ENCODE assay signal across 1 cellular context in genomic region chr2:74391580-74392448, GRCh38.
A peak's percentile ranks its signal among the peaks of the same experiment; 100 is the strongest.
TF ChIP-seq lines count a peak whose summit lies in the region.

No MANE protein-coding gene starts in this region.

TF ChIP-seq in HepG2, 621 proteins besides CTCF, POLR2A, EP300 and RAD21 (continued from another document and continues in another):
- TF ChIP-seq, protein P1, sequence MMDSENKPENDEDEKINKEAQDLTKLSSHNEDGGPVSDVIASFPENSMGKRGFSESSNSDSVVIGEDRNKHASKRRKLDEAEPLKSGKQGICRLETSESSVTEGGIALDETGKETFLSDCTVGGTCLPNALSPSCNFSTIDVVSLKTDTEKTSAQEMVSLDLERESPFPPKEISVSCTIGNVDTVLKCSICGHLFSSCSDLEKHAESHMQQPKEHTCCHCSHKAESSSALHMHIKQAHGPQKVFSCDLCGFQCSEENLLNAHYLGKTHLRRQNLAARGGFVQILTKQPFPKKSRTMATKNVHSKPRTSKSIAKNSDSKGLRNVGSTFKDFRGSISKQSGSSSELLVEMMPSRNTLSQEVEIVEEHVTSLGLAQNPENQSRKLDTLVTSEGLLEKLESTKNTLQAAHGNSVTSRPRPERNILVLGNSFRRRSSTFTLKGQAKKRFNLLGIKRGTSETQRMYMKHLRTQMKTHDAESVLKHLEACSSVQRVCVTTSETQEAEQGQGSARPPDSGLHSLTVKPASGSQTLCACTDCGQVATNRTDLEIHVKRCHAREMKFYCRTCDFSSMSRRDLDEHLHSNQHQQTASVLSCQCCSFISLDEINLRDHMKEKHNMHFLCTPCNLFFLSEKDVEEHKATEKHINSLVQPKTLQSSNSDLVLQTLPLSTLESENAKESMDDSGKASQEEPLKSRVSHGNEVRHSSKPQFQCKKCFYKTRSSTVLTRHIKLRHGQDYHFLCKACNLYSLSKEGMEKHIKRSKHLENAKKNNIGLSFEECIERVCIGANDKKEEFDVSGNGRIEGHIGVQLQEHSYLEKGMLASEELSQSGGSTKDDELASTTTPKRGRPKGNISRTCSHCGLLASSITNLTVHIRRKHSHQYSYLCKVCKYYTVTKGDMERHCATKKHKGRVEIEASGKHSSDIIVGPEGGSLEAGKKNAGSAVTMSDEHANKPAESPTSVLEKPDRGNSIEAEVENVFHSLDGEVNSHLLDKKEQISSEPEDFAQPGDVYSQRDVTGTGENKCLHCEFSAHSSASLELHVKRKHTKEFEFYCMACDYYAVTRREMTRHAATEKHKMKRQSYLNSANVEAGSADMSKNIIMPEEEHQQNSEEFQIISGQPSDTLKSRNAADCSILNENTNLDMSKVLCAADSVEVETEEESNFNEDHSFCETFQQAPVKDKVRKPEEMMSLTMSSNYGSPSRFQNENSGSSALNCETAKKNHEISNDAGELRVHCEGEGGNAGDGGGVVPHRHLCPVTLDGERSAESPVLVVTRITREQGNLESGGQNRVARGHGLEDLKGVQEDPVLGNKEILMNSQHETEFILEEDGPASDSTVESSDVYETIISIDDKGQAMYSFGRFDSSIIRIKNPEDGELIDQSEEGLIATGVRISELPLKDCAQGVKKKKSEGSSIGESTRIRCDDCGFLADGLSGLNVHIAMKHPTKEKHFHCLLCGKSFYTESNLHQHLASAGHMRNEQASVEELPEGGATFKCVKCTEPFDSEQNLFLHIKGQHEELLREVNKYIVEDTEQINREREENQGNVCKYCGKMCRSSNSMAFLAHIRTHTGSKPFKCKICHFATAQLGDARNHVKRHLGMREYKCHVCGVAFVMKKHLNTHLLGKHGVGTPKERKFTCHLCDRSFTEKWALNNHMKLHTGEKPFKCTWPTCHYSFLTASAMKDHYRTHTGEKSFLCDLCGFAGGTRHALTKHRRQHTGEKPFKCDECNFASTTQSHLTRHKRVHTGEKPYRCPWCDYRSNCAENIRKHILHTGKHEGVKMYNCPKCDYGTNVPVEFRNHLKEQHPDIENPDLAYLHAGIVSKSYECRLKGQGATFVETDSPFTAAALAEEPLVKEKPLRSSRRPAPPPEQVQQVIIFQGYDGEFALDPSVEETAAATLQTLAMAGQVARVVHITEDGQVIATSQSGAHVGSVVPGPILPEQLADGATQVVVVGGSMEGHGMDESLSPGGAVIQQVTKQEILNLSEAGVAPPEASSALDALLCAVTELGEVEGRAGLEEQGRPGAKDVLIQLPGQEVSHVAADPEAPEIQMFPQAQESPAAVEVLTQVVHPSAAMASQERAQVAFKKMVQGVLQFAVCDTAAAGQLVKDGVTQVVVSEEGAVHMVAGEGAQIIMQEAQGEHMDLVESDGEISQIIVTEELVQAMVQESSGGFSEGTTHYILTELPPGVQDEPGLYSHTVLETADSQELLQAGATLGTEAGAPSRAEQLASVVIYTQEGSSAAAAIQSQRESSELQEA (CRISPR knock-in tag; IDR thresholded peaks at IDR 0.05; ENCODE audit: not compliant biosample characterization) = peak; percentile 64
- TF ChIP-seq ZNF160 (CRISPR knock-in tag; IDR thresholded peaks at IDR 0.05) (no peak), CC2D1A (CRISPR knock-in tag; IDR thresholded peaks at IDR 0.05) (no peak), FIP1L1 (IDR thresholded peaks at IDR 0.05; ENCODE audit: borderline replicate concordance, insufficient read depth, low read depth, low read length) (no peak), ZNF777 (CRISPR knock-in tag; IDR thresholded peaks at IDR 0.05) (peak; percentile 98), ZMYM3 (CRISPR knock-in tag; IDR thresholded peaks at IDR 0.05) (no peak), ZNF205 (CRISPR knock-in tag; IDR thresholded peaks at IDR 0.05) (0 out of 2 replicates have a peak, but pooled peaks have one; percentile 62), ZNF235 (CRISPR knock-in tag; IDR thresholded peaks at IDR 0.05; ENCODE audit: borderline replicate concordance) (peak; percentile 91; the same call in 1 of the 2 replicates), MYNN (CRISPR knock-in tag; IDR thresholded peaks at IDR 0.05; ENCODE audit: low read depth) (no peak), ZNF737 (CRISPR knock-in tag; IDR thresholded peaks at IDR 0.05; ENCODE audit: borderline replicate concordance) (no peak), NPAS2 (CRISPR knock-in tag; IDR thresholded peaks at IDR 0.05; ENCODE audit: borderline replicate concordance) (no peak), ERF (CRISPR knock-in tag; IDR thresholded peaks at IDR 0.05) (peak; percentile 86), HMGXB4 (CRISPR knock-in tag; IDR thresholded peaks at IDR 0.05; ENCODE audit: borderline replicate concordance in 1 of 2, low read depth in 1 of 2) (peak; percentile 95 to 96), PHF8 (CRISPR knock-in tag; IDR thresholded peaks at IDR 0.05) (peak; percentile 94), SETDB1 (CRISPR knock-in tag; IDR thresholded peaks at IDR 0.05; ENCODE audit: borderline replicate concordance) (no peak), MED13 (CRISPR knock-in tag; IDR thresholded peaks at IDR 0.05) (0 out of 2 replicates have a peak, but pooled peaks have one; percentile 47), MZF1 (CRISPR knock-in tag; IDR thresholded peaks at IDR 0.05; ENCODE audit: borderline replicate concordance) (0 out of 2 replicates have a peak, but pooled peaks have one; percentile 41), PHB2 (IDR thresholded peaks at IDR 0.05; ENCODE audit: partially characterized antibody) (no peak), SNAPC2 (CRISPR knock-in tag; IDR thresholded peaks at IDR 0.05) (peak; percentile 89), ZC3H13 (CRISPR knock-in tag; IDR thresholded peaks at IDR 0.05) (no peak), ZNF83 (CRISPR knock-in tag; IDR thresholded peaks at IDR 0.05; ENCODE audit: borderline replicate concordance) (peak; percentile 35; the same call in 1 of the 2 replicates), NFYB (CRISPR knock-in tag; IDR thresholded peaks at IDR 0.05) (no peak; the same call in 1 of the 2 replicates), SRSF4 (IDR thresholded peaks at IDR 0.05; ENCODE audit: low read depth, low read length, poor library complexity, severe bottlenecking) (no peak), ZNF354B (CRISPR knock-in tag; IDR thresholded peaks at IDR 0.05) (peak; percentile 86; the same call in 1 of the 2 replicates), HNF1B (CRISPR knock-in tag; IDR thresholded peaks at IDR 0.05) (peak; percentile 46), KDM3A (CRISPR knock-in tag; IDR thresholded peaks at IDR 0.05; ENCODE audit: low read depth) (peak; percentile 93), NAIF1 (CRISPR knock-in tag; IDR thresholded peaks at IDR 0.05; ENCODE audit: borderline replicate concordance) (no peak), EED (CRISPR knock-in tag; IDR thresholded peaks at IDR 0.05) (no peak), KDM4B (CRISPR knock-in tag; IDR thresholded peaks at IDR 0.05) (no peak; the same call in 1 of the 2 replicates)
- TF ChIP-seq, protein P2, sequence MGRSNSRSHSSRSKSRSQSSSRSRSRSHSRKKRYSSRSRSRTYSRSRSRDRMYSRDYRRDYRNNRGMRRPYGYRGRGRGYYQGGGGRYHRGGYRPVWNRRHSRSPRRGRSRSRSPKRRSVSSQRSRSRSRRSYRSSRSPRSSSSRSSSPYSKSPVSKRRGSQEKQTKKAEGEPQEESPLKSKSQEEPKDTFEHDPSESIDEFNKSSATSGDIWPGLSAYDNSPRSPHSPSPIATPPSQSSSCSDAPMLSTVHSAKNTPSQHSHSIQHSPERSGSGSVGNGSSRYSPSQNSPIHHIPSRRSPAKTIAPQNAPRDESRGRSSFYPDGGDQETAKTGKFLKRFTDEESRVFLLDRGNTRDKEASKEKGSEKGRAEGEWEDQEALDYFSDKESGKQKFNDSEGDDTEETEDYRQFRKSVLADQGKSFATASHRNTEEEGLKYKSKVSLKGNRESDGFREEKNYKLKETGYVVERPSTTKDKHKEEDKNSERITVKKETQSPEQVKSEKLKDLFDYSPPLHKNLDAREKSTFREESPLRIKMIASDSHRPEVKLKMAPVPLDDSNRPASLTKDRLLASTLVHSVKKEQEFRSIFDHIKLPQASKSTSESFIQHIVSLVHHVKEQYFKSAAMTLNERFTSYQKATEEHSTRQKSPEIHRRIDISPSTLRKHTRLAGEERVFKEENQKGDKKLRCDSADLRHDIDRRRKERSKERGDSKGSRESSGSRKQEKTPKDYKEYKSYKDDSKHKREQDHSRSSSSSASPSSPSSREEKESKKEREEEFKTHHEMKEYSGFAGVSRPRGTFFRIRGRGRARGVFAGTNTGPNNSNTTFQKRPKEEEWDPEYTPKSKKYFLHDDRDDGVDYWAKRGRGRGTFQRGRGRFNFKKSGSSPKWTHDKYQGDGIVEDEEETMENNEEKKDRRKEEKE (IDR thresholded peaks at IDR 0.05) = no peak
- TF ChIP-seq, protein P3, sequence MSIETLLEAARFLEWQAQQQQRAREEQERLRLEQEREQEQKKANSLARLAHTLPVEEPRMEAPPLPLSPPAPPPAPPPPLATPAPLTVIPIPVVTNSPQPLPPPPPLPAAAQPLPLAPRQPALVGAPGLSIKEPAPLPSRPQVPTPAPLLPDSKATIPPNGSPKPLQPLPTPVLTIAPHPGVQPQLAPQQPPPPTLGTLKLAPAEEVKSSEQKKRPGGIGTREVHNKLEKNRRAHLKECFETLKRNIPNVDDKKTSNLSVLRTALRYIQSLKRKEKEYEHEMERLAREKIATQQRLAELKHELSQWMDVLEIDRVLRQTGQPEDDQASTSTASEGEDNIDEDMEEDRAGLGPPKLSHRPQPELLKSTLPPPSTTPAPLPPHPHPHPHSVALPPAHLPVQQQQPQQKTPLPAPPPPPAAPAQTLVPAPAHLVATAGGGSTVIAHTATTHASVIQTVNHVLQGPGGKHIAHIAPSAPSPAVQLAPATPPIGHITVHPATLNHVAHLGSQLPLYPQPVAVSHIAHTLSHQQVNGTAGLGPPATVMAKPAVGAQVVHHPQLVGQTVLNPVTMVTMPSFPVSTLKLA (IDR thresholded peaks at IDR 0.05) = peak; percentile 11; the same call in 1 of the 2 replicates
- TF ChIP-seq, protein P4, sequence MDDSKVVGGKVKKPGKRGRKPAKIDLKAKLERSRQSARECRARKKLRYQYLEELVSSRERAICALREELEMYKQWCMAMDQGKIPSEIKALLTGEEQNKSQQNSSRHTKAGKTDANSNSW (CRISPR knock-in tag; IDR thresholded peaks at IDR 0.05; ENCODE audit: borderline replicate concordance) = no peak
- TF ChIP-seq, protein P5, sequence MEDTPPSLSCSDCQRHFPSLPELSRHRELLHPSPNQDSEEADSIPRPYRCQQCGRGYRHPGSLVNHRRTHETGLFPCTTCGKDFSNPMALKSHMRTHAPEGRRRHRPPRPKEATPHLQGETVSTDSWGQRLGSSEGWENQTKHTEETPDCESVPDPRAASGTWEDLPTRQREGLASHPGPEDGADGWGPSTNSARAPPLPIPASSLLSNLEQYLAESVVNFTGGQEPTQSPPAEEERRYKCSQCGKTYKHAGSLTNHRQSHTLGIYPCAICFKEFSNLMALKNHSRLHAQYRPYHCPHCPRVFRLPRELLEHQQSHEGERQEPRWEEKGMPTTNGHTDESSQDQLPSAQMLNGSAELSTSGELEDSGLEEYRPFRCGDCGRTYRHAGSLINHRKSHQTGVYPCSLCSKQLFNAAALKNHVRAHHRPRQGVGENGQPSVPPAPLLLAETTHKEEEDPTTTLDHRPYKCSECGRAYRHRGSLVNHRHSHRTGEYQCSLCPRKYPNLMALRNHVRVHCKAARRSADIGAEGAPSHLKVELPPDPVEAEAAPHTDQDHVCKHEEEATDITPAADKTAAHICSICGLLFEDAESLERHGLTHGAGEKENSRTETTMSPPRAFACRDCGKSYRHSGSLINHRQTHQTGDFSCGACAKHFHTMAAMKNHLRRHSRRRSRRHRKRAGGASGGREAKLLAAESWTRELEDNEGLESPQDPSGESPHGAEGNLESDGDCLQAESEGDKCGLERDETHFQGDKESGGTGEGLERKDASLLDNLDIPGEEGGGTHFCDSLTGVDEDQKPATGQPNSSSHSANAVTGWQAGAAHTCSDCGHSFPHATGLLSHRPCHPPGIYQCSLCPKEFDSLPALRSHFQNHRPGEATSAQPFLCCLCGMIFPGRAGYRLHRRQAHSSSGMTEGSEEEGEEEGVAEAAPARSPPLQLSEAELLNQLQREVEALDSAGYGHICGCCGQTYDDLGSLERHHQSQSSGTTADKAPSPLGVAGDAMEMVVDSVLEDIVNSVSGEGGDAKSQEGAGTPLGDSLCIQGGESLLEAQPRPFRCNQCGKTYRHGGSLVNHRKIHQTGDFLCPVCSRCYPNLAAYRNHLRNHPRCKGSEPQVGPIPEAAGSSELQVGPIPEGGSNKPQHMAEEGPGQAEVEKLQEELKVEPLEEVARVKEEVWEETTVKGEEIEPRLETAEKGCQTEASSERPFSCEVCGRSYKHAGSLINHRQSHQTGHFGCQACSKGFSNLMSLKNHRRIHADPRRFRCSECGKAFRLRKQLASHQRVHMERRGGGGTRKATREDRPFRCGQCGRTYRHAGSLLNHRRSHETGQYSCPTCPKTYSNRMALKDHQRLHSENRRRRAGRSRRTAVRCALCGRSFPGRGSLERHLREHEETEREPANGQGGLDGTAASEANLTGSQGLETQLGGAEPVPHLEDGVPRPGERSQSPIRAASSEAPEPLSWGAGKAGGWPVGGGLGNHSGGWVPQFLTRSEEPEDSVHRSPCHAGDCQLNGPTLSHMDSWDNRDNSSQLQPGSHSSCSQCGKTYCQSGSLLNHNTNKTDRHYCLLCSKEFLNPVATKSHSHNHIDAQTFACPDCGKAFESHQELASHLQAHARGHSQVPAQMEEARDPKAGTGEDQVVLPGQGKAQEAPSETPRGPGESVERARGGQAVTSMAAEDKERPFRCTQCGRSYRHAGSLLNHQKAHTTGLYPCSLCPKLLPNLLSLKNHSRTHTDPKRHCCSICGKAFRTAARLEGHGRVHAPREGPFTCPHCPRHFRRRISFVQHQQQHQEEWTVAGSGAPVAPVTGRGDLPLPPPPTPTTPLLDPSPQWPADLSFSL (CRISPR knock-in tag; IDR thresholded peaks at IDR 0.05) = no peak
- TF ChIP-seq, protein P6, sequence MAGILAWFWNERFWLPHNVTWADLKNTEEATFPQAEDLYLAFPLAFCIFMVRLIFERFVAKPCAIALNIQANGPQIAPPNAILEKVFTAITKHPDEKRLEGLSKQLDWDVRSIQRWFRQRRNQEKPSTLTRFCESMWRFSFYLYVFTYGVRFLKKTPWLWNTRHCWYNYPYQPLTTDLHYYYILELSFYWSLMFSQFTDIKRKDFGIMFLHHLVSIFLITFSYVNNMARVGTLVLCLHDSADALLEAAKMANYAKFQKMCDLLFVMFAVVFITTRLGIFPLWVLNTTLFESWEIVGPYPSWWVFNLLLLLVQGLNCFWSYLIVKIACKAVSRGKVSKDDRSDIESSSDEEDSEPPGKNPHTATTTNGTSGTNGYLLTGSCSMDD (CRISPR knock-in tag; IDR thresholded peaks at IDR 0.05) = no peak
